Comparison of ENCODE assay signal across 2 cellular contexts in the genomic region with DNA sequence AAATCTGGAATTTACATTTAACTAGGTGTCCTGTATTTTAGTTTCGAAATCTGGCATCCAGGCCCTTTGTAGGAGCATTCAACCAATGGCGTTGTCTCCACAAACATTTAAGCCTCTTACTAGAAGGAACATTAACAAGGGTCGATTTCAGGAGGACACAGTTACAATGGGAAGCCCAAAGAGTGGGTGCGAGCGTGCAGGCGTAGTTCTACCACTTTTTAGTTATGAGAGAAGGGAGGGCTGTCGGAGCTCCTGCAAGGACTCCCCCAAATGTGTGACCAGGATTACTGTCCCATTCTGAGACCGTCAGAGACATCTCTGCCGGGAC.
TF ChIP-seq lines count a peak whose summit lies in the region.

No MANE protein-coding gene starts in this region.

TF ChIP-seq in K562, 482 proteins besides CTCF, POLR2A, EP300 and RAD21:
- TF ChIP-seq, protein P1, sequence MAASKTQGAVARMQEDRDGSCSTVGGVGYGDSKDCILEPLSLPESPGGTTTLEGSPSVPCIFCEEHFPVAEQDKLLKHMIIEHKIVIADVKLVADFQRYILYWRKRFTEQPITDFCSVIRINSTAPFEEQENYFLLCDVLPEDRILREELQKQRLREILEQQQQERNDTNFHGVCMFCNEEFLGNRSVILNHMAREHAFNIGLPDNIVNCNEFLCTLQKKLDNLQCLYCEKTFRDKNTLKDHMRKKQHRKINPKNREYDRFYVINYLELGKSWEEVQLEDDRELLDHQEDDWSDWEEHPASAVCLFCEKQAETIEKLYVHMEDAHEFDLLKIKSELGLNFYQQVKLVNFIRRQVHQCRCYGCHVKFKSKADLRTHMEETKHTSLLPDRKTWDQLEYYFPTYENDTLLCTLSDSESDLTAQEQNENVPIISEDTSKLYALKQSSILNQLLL (CRISPR knock-in tag; IDR thresholded peaks at IDR 0.05; ENCODE audit: borderline replicate concordance), result no peak
- TF ChIP-seq SMAD4 (CRISPR knock-in tag; conservative IDR thresholded peaks at IDR 0.05), result 0 out of 2 replicates have a peak, but pooled peaks have one; percentile 19

TF ChIP-seq in liver, 16 proteins besides CTCF, POLR2A, EP300 and RAD21:
- TF ChIP-seq, protein P2, sequence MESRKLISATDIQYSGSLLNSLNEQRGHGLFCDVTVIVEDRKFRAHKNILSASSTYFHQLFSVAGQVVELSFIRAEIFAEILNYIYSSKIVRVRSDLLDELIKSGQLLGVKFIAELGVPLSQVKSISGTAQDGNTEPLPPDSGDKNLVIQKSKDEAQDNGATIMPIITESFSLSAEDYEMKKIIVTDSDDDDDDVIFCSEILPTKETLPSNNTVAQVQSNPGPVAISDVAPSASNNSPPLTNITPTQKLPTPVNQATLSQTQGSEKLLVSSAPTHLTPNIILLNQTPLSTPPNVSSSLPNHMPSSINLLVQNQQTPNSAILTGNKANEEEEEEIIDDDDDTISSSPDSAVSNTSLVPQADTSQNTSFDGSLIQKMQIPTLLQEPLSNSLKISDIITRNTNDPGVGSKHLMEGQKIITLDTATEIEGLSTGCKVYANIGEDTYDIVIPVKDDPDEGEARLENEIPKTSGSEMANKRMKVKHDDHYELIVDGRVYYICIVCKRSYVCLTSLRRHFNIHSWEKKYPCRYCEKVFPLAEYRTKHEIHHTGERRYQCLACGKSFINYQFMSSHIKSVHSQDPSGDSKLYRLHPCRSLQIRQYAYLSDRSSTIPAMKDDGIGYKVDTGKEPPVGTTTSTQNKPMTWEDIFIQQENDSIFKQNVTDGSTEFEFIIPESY (IDR thresholded peaks at IDR 0.05), result no peak
- TF ChIP-seq SP1 (IDR thresholded peaks at IDR 0.05) (no peak), HNF4G (IDR thresholded peaks at IDR 0.05) (no peak), EGR1 (IDR thresholded peaks at IDR 0.05; ENCODE audit: low read depth in 2 of 2) (no peak), FOXA2 (IDR thresholded peaks at IDR 0.05) (no peak), YY1 (IDR thresholded peaks at IDR 0.05) (no peak), FOXA1 (IDR thresholded peaks at IDR 0.05) (no peak), JUND (IDR thresholded peaks at IDR 0.05) (no peak), RXRA (IDR thresholded peaks at IDR 0.05) (no peak), TAF1 (conservative IDR thresholded peaks at IDR 0.05) (no peak), GABPA (IDR thresholded peaks at IDR 0.05 in 1 of 2, conservative IDR thresholded peaks at IDR 0.05 in 1 of 2) (no peak), NR2F2 (IDR thresholded peaks at IDR 0.05) (no peak), HNF4A (conservative IDR thresholded peaks at IDR 0.05) (no peak)
- TF ChIP-seq, protein P3, sequence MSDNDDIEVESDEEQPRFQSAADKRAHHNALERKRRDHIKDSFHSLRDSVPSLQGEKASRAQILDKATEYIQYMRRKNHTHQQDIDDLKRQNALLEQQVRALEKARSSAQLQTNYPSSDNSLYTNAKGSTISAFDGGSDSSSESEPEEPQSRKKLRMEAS (IDR thresholded peaks at IDR 0.05), result no peak
- TF ChIP-seq, protein P4, sequence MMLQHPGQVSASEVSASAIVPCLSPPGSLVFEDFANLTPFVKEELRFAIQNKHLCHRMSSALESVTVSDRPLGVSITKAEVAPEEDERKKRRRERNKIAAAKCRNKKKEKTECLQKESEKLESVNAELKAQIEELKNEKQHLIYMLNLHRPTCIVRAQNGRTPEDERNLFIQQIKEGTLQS (IDR thresholded peaks at IDR 0.05), result no peak
- TF ChIP-seq, protein P5, sequence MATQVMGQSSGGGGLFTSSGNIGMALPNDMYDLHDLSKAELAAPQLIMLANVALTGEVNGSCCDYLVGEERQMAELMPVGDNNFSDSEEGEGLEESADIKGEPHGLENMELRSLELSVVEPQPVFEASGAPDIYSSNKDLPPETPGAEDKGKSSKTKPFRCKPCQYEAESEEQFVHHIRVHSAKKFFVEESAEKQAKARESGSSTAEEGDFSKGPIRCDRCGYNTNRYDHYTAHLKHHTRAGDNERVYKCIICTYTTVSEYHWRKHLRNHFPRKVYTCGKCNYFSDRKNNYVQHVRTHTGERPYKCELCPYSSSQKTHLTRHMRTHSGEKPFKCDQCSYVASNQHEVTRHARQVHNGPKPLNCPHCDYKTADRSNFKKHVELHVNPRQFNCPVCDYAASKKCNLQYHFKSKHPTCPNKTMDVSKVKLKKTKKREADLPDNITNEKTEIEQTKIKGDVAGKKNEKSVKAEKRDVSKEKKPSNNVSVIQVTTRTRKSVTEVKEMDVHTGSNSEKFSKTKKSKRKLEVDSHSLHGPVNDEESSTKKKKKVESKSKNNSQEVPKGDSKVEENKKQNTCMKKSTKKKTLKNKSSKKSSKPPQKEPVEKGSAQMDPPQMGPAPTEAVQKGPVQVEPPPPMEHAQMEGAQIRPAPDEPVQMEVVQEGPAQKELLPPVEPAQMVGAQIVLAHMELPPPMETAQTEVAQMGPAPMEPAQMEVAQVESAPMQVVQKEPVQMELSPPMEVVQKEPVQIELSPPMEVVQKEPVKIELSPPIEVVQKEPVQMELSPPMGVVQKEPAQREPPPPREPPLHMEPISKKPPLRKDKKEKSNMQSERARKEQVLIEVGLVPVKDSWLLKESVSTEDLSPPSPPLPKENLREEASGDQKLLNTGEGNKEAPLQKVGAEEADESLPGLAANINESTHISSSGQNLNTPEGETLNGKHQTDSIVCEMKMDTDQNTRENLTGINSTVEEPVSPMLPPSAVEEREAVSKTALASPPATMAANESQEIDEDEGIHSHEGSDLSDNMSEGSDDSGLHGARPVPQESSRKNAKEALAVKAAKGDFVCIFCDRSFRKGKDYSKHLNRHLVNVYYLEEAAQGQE (IDR thresholded peaks at IDR 0.05), result no peak
